In the genomic region with DNA sequence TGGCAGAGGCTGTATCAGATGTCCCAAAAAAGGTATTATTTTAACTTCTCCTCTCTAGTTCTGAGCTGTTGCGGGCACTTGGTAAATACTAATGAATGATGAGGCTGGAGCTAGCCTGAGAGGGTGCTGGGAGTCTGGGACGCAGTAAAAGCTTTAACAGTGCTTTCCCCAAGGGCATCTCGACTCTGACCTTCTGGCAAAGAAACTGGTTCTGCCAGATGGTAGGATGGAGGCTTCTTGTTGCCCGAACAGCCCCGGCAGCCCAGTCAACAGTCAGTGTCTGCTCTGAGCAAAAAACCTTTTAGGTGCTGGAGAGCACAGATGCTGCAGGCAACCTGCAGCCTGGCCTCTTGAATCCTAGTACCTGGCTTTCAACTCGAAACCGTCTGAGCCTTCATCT, we compare ENCODE assay signal across 9 cellular contexts. TPM values are rescaled to one million over a fixed set of nuclear protein-coding genes. Genes with fewer than 3 reads are reported as not detected.
DNase-seq lines count a peak whose midpoint lies in the region; ATAC-seq and TF ChIP-seq lines count a peak whose summit lies in the region.
"Had no signal": no experiment of that assay in that cellular context is flagged by ENCODE, and none has a peak within 500 bp of the region (broad histone marks: within the 10 kb centered on the region; RNA-seq: fewer than 3 reads in every experiment).

No MANE protein-coding gene starts in this region.

- no peak overlapping the region for H3K9ac ChIP-seq in H9 (ENCODE audit: extremely low read depth, insufficient read length, low read length)

- H2BK12ac ChIP-seq in H9 (ENCODE audit: insufficient read length, low read depth, low read length), result no peak overlapping the region

- H3K9me3 Mint-ChIP-seq in central memory CD8-positive, alpha-beta T cell, result no peaks in the 10 kb centered on the region
- H3K9me3 Mint-ChIP-seq in neural crest cell, result no peaks in the 10 kb centered on the region
- no peaks in the 10 kb centered on the region for H3K9me3 Mint-ChIP-seq in H9

- TF ChIP-seq CTCF in neural crest cell (conservative IDR thresholded peaks at IDR 0.05), result no peak
- no peak for TF ChIP-seq CTCF in H9 (conservative IDR thresholded peaks at IDR 0.05)

- peaks cover 33% of the 10 kb centered on the region for H3K36me3 Mint-ChIP-seq in central memory CD8-positive, alpha-beta T cell (ENCODE audit: insufficient read depth)
- H3K36me3 Mint-ChIP-seq in neural crest cell (ENCODE audit: low read depth) (peaks cover 15% of the 10 kb centered on the region), H9 (ENCODE audit: insufficient read depth in 1 of 3, low read depth in 3 of 3) (peaks cover 17 to 21% (median 20%) of the 10 kb centered on the region in 3 experiments; a peak in 6 of 7 replicates)

- no peak overlapping the region for H3T11ph ChIP-seq in H9 (ENCODE audit: low read length)

- peak overlapping the region; percentile 100 for H3K27ac Mint-ChIP-seq in central memory CD8-positive, alpha-beta T cell (ENCODE audit: low read depth)
- H3K27ac Mint-ChIP-seq in neural crest cell (ENCODE audit: unreplicated experiment) (peak overlapping the region; percentile 10), H9 (no peak overlapping the region; a peak in 1 of 7 replicates)

- no peak overlapping the region for H3K23ac ChIP-seq in H9 (ENCODE audit: insufficient read length, low read depth, low read length)

- WGBS in H9 (ENCODE audit: extremely low coverage, insufficient read length, low lambda C conversion rate), result no CpG with 5 or more reads among the region's 7 CpGs

- H3K4me2 ChIP-seq in H9 (ENCODE audit: insufficient read depth, insufficient read length, low read length), result no peak overlapping the region

- H3K18ac ChIP-seq in H9 (ENCODE audit: insufficient read length, low read depth, low read length), result no peak overlapping the region

- DNase-seq in DMS53 (lab: John Stamatoyannopoulos, UW), result peak; percentile 83
- DNase-seq in NCI-H2196 treated with DMSO at 0.1 percent for 48 hours (lab: John Stamatoyannopoulos, UW; ENCODE audit: unreplicated experiment), result peak; percentile 54
- DNase-seq in central memory CD8-positive, alpha-beta T cell (ENCODE audit: low spot score in 2 of 2), result no peak
- no peak for DNase-seq in neural crest cell (ENCODE audit: low read depth, low spot score)
- DNase-seq in NCI-H146 treated with DMSO at 0.1 percent for 48 hours (lab: John Stamatoyannopoulos, UW; ENCODE audit: unreplicated experiment), result no peak
- no peak for DNase-seq in H9
- DNase-seq: NCI-H2029 had no signal

- no peak overlapping the region for H2BK5ac ChIP-seq in H9 (ENCODE audit: insufficient read length, low read length)

- H3K4me1 ChIP-seq in H9 (ENCODE audit: insufficient read depth, low read length), result 0 out of 2 replicates have a peak, but pooled peaks cover 4% of the 10 kb centered on the region

- no peaks in the 10 kb centered on the region for H3K79me1 ChIP-seq in H9 (ENCODE audit: insufficient read depth, low read depth, low read length, poor library complexity, severe bottlenecking)

- no peak overlapping the region for H3K56ac ChIP-seq in H9 (ENCODE audit: insufficient read length, low read depth, low read length)

- no peak overlapping the region for H4K8ac ChIP-seq in H9 (replicated peaks; ENCODE audit: insufficient read length, low read depth, low read length)

- H3K27ac ChIP-seq in H9 (ENCODE audit: insufficient read length, low read depth, low read length), result no peak overlapping the region

- H2BK15ac ChIP-seq in H9 (ENCODE audit: low read depth, low read length), result no peak overlapping the region

- H2AK5ac ChIP-seq in H9 (ENCODE audit: insufficient read length, low read length), result no peak overlapping the region

- ATAC-seq in central memory CD8-positive, alpha-beta T cell (replicated peaks; ENCODE audit: extremely low read depth, poor library complexity, severe bottlenecking), result no peak
- ATAC-seq in GM18873 (IDR thresholded peaks at IDR 0.05; ENCODE audit: low FRiP score, unreplicated experiment) (no peak), GM21515 (IDR thresholded peaks at IDR 0.05; ENCODE audit: unreplicated experiment) (no peak)

- H3K27me3 ChIP-seq in H9 (ENCODE audit: insufficient read depth, low read length), result no peaks in the 10 kb centered on the region

- no peaks in the 10 kb centered on the region for H3K27me3 Mint-ChIP-seq in central memory CD8-positive, alpha-beta T cell
- peaks cover 2% of the 10 kb centered on the region for H3K27me3 Mint-ChIP-seq in neural crest cell (ENCODE audit: low read depth)
- no peaks in the 10 kb centered on the region; the same call in 1 of the 2 replicates for H3K27me3 Mint-ChIP-seq in H9 (ENCODE audit: low read depth)

- H3K79me2 ChIP-seq in H9 (ENCODE audit: insufficient read depth, low read length), result peaks cover 7% of the 10 kb centered on the region; the same call in 1 of the 2 replicates

- no peak overlapping the region for H4K91ac ChIP-seq in H9 (ENCODE audit: insufficient read length, low read depth, low read length)

- H2BK20ac ChIP-seq in H9 (ENCODE audit: low read depth, low read length, poor library complexity, severe bottlenecking), result no peak overlapping the region

- H3K23me2 ChIP-seq in H9 (ENCODE audit: insufficient read length, low read depth, low read length, poor library complexity, severe bottlenecking), result peaks cover 3% of the 10 kb centered on the region

- H3K4ac ChIP-seq in H9 (ENCODE audit: low read depth, low read length), result no peak overlapping the region

- no peak overlapping the region for H2AFZ ChIP-seq in H9 (ENCODE audit: low read length)

- H4K20me1 ChIP-seq in H9 (ENCODE audit: control insufficient read depth, insufficient read depth, insufficient read length), result no peaks in the 10 kb centered on the region

- H3K14ac ChIP-seq in H9 (ENCODE audit: insufficient read depth, low read length), result no peak overlapping the region

- H2BK120ac ChIP-seq in H9 (ENCODE audit: low read depth, low read length, poor library complexity, severe bottlenecking), result no peak overlapping the region

- H3K9me3 ChIP-seq in H9 (ENCODE audit: control insufficient read depth, low read depth, low read length), result no peaks in the 10 kb centered on the region

- no peak overlapping the region for H4K5ac ChIP-seq in H9 (ENCODE audit: insufficient read length, low read depth, low read length)

- H3K4me3 Mint-ChIP-seq in central memory CD8-positive, alpha-beta T cell, result peak overlapping the region; percentile 20
- H3K4me3 Mint-ChIP-seq in neural crest cell (peak overlapping the region; percentile 64), H9 (no peak overlapping the region)

- H3K4me1 Mint-ChIP-seq in central memory CD8-positive, alpha-beta T cell, result peaks cover 34% of the 10 kb centered on the region
- H3K4me1 Mint-ChIP-seq in neural crest cell (peaks cover 31% of the 10 kb centered on the region), H9 (peaks cover 33 to 35% of the 10 kb centered on the region in 2 experiments)

RNA-seq across cellular contexts. Expression of gene PNRC2, which starts 2.5 kb away (rescaled TPM):
- total RNA-seq in neural crest cell (178 and 189 TPM in 2 replicates), H9 (2021) (86.0 and 87.6 TPM in 2 replicates)

RNA-seq across cellular contexts. Expression of gene SRSF10, which starts 23.0 kb away (rescaled TPM):
- total RNA-seq in neural crest cell, result 219 and 228 TPM in 2 replicates
- 238 and 242 TPM in 2 replicates for total RNA-seq in H9 (2021)

RNA-seq across cellular contexts. Expression of gene CNR2, which starts 43.9 kb away (rescaled TPM):
- not detected in 2 replicates for total RNA-seq in neural crest cell
- not detected in 2 replicates for total RNA-seq in H9 (2021)

Comparison
In these comparisons a context has a peak if more than half of its experiments do, and no peak if none do; other contexts are left out.
1. DNase-seq: peak in DMS53 (single experiment) and NCI-H2196 treated with DMSO at 0.1 percent for 48 hours (single experiment); none in central memory CD8-positive, alpha-beta T cell (0 of 2), neural crest cell (single experiment), NCI-H146 treated with DMSO at 0.1 percent for 48 hours (single experiment) and H9 (single experiment).
2. H3K27ac Mint-ChIP-seq: peak in central memory CD8-positive, alpha-beta T cell (single experiment) and neural crest cell (single experiment); none in H9 (0 of 3).
3. H3K4me3 Mint-ChIP-seq: peak in central memory CD8-positive, alpha-beta T cell (single experiment) and neural crest cell (single experiment); none in H9 (0 of 2).